12 cellular contexts compared by ENCODE assay signal in genomic region chr3:23968467-23969184, GRCh38. TPM values are rescaled to one million over a fixed set of nuclear protein-coding genes. Genes with fewer than 3 reads are reported as not detected.
DNase-seq lines count a peak whose midpoint lies in the region; ATAC-seq and TF ChIP-seq lines count a peak whose summit lies in the region.
"Had no signal": no experiment of that assay in that cellular context is flagged by ENCODE, and none has a peak within 500 bp of the region (broad histone marks: within the 10 kb centered on the region; RNA-seq: fewer than 3 reads in every experiment).

No MANE protein-coding gene starts in this region.

- intact Hi-C loops in posterior vena cava (cut with DNase I) = no loop called here

- no peak overlapping the region for H3K4me3 ChIP-seq in astrocyte of the spinal cord (ENCODE audit: low read depth, low read length)
- H3K4me3 ChIP-seq: body of pancreas, hepatocyte had no signal

- in situ Hi-C loops in astrocyte of the spinal cord (cut with HindIII; ENCODE audit: low sequenced_read_pairs) = no loop called here

- ATAC-seq in GM18517 (IDR thresholded peaks at IDR 0.05; ENCODE audit: unreplicated experiment) (no peak), GM18861 (IDR thresholded peaks at IDR 0.05; ENCODE audit: unreplicated experiment) (no peak)
- ATAC-seq: body of pancreas, left ventricle myocardium superior had no signal

- TF ChIP-seq CTCF in astrocyte of the spinal cord (IDR thresholded peaks at IDR 0.05; ENCODE audit: low read depth, low read length) = no peak

- DNase-seq in EL (peak; percentile 77), M059J (ENCODE audit: low read depth) (peak; percentile 45), astrocyte of the spinal cord (ENCODE audit: low read depth, low spot score) (peak; percentile 14), kidney tubule cell (ENCODE audit: low spot score) (peak; percentile 47), superior temporal gyrus (ENCODE audit: extremely low spot score) (no peak), posterior vena cava (ENCODE audit: low spot score) (no peak)
- DNase-seq: activated CD4-positive, alpha-beta T cell treated with anti-CD3 and anti-CD28 coated beads, Interleukin-2, amount 10 ng/mL, durations not matched to agents 7 days and 5 days; left ventricle myocardium superior had no signal

RNA-seq across cellular contexts. Expression of gene NR1D2, which starts 23.5 kb away (rescaled TPM):
- total RNA-seq in M059J (2014; rRNA removed; shearing (Covaris generic)) = 15.8 and 23.0 TPM in 2 replicates
- 10 to 100 TPM; 28.9 to 31.5 TPM for total RNA-seq in posterior vena cava

RNA-seq across cellular contexts. Expression of gene RPL15, which starts 51.7 kb away (rescaled TPM):
- 1,600 and 2,297 TPM in 2 replicates for total RNA-seq in M059J (2014; rRNA removed; shearing (Covaris generic))
- 1,000 to 10,000 TPM; 1,213 to 1,232 TPM for total RNA-seq in posterior vena cava

RNA-seq across cellular contexts. Expression of gene NKIRAS1, which starts 51.8 kb away (rescaled TPM):
- total RNA-seq in M059J (2014; rRNA removed; shearing (Covaris generic)) = 8.8 and 11.9 TPM in 2 replicates
- 10 to 100 TPM; 12.6 to 15.1 TPM for total RNA-seq in posterior vena cava

Comparison
In these comparisons a context has a peak if more than half of its experiments do, and no peak if none do; other contexts are left out.
1. DNase-seq: peak in EL (single experiment), M059J (single experiment), astrocyte of the spinal cord (single experiment) and kidney tubule cell (single experiment); none in superior temporal gyrus (single experiment) and posterior vena cava (single experiment).